27 cellular contexts compared by ENCODE assay signal in the genomic region with DNA sequence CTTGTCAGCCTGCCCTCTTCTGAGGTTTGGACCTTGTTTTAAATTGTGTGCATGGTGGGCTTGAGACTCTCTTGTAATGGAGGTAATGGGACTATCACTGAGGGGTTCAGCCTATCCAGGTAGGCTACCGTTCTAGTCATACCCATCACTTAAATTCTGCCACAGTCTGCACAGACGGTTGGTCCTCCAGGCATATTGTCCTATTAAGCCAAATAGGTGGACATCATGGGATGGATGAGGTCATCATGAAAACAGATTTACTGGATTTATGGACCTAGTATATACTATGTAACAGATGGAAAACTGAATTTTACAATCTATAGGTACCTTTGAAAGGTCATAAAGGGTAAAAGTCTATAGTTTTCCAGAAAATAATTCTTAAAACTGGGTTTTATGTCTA. TPM values are rescaled to one million over a fixed set of nuclear protein-coding genes. Genes with fewer than 3 reads are reported as not detected.
"Had no signal": no experiment of that assay in that cellular context is flagged by ENCODE, and none has a peak within 500 bp of the region (broad histone marks: within the 10 kb centered on the region; RNA-seq: fewer than 3 reads in every experiment).

No MANE protein-coding gene starts in this region.

- DNase-seq: activated CD4-positive, alpha-beta T cell treated with anti-CD3 and anti-CD28 coated beads for 4 hours; activated CD4-positive, alpha-beta T cell treated with anti-CD3 and anti-CD28 coated beads, Interleukin-2, amount 50 U/mL, for 48 hours; activated CD8-positive, alpha-beta memory T cell treated with anti-CD3 and anti-CD28 coated beads, Interleukin-2, amount 50 U/mL, for 48 hours; activated effector memory CD4-positive, alpha-beta T cell treated with anti-CD3 and anti-CD28 coated beads, Interleukin-2, amount 50 U/mL, for 16 hours; activated naive CD4-positive, alpha-beta T cell treated with anti-CD3 and anti-CD28 coated beads for 36 hours; activated naive CD8-positive, alpha-beta T cell treated with anti-CD3 and anti-CD28 coated beads, Interleukin-2, amount 50 U/mL, for 24 hours; amygdala; dermis blood vessel endothelial cell; effector CD4-positive, alpha-beta T cell; esophagus squamous epithelium; foreskin melanocyte; heart right ventricle; mesendoderm; ovary; retina; sigmoid colon; small intestine; stimulated activated CD4-positive, alpha-beta T cell treated with anti-CD3 and anti-CD28 coated beads, Interleukin-2, amount 100 ng/mL, for 24 hours; stimulated activated naive CD4-positive, alpha-beta T cell treated with Interleukin-2 at 50 U/mL for 16 hours; T-helper 1 cell; uterus had no signal

- H3K27ac ChIP-seq: breast epithelium, epithelial cell of prostate, esophagus squamous epithelium, heart right ventricle, ovary, prostate gland, thoracic aorta, uterus had no signal

- H3K27me3 Mint-ChIP-seq: activated naive CD8-positive, alpha-beta T cell treated with anti-CD3 and anti-CD28 coated beads, Interleukin-2, amount 50 U/mL, for 24 hours; type B pancreatic cell had no signal

- H3K4me3 ChIP-seq: breast epithelium, esophagus squamous epithelium, heart right ventricle, ovary, prostate gland, sigmoid colon, thoracic aorta, uterus had no signal

- ATAC-seq: activated naive CD8-positive, alpha-beta T cell treated with anti-CD3 and anti-CD28 coated beads, Interleukin-2, amount 50 U/mL, for 24 hours; heart right ventricle had no signal

- H3K27me3 ChIP-seq: breast epithelium, esophagus squamous epithelium, heart right ventricle, ovary, sigmoid colon, uterus had no signal

- H3K4me3 Mint-ChIP-seq: activated naive CD4-positive, alpha-beta T cell treated with anti-CD3 and anti-CD28 coated beads for 36 hours; activated naive CD8-positive, alpha-beta T cell treated with anti-CD3 and anti-CD28 coated beads, Interleukin-2, amount 50 U/mL, for 24 hours; type B pancreatic cell had no signal

- H3K9me3 Mint-ChIP-seq: activated naive CD4-positive, alpha-beta T cell treated with anti-CD3 and anti-CD28 coated beads for 36 hours; activated naive CD8-positive, alpha-beta T cell treated with anti-CD3 and anti-CD28 coated beads, Interleukin-2, amount 50 U/mL, for 24 hours; type B pancreatic cell had no signal

- H3K4me1 ChIP-seq: breast epithelium, uterus had no signal

RNA-seq across cellular contexts. Expression of a gene that starts 36.5 kb away (rescaled TPM):
- polyA plus RNA-seq: neural cell had no signal
